22 cellular contexts compared by ENCODE assay signal in genomic region chr3:187430576-187430975, GRCh38.
DNase-seq lines count a peak whose midpoint lies in the region; ATAC-seq, FAIRE-seq and TF ChIP-seq lines count a peak whose summit lies in the region.
"Had no signal": no experiment of that assay in that cellular context is flagged by ENCODE, and none has a peak within 500 bp of the region (broad histone marks: within the 10 kb centered on the region; RNA-seq: fewer than 3 reads in every experiment).

No MANE protein-coding gene starts in this region.

- no peak for FAIRE-seq in HepG2 (lab: Jason Lieb, UNC)

- H3K4me2 ChIP-seq in HepG2 (ENCODE audit: low read depth, low read length) (no peak overlapping the region), OCI-LY1 (ENCODE audit: low read length) (no peak overlapping the region), hepatocyte (no peak overlapping the region), GM23248 (ENCODE audit: unreplicated experiment) (no peak overlapping the region)

- H3K27me3 ChIP-seq in HepG2 (ENCODE audit: control insufficient read depth in 1 of 2, insufficient read depth in 2 of 2, low read length in 2 of 2): no peaks in the 10 kb centered on the region
- H3K27me3 ChIP-seq in right lobe of liver: no peaks in the 10 kb centered on the region
- H3K27me3 ChIP-seq in OCI-LY1 (ENCODE audit: insufficient read depth, low read length): no peaks in the 10 kb centered on the region
- no peaks in the 10 kb centered on the region for H3K27me3 ChIP-seq in hepatocyte
- no peaks in the 10 kb centered on the region; the same call in 1 of the 2 replicates for H3K27me3 ChIP-seq in GM23248 (replicated peaks; ENCODE audit: insufficient read depth)
- H3K27me3 ChIP-seq: ovary, upper lobe of right lung had no signal

- DNase-seq in HepG2 (ENCODE audit: low spot score) (no peak), right lobe of liver (no peak), fibroblast of pulmonary artery (ENCODE audit: low read depth) (no peak), hepatocyte (ENCODE audit: low spot score) (no peak), AML-193 (lab: John Stamatoyannopoulos, UW) (no peak), GM23248 (no peak)
- DNase-seq in stimulated activated CD4-positive, alpha-beta T cell treated with anti-CD3 and anti-CD28 coated beads, Interleukin-12 subunit alpha, Interleukin-12 subunit beta, amount 100 ng/mL, for 4 hours: no peak
- DNase-seq: ACHN; activated CD4-positive, CD25-positive, alpha-beta regulatory T cell; activated naive CD4-positive, alpha-beta T cell; aorta; Caco-2; erythroblast; heart right ventricle; Kasumi-1; NCI-H510A treated with DMSO at 0.1 percent for 48 hours; ovary; stimulated activated naive B cell treated with anti-CD40 and anti-IgM and Interleukin-4, amounts not matched to agents 10 μg/mL and 1 μg/mL and 100 μg/mL, for 72 hours; T-cell; upper lobe of right lung had no signal

- BruUV-seq in HepG2 (replicated peaks; lab: Mats Ljungman, UMichigan): no TSS peak

- ATAC-seq in HepG2 (no peak), right lobe of liver (no peak)
- ATAC-seq: heart right ventricle; stimulated activated naive B cell treated with anti-CD40 and anti-IgM and Interleukin-4, amounts not matched to agents 10 μg/mL and 1 μg/mL and 100 μg/mL, for 72 hours; T-cell; upper lobe of right lung had no signal

- TF ChIP-seq POLR2A in HepG2 (IDR thresholded peaks at IDR 0.05; ENCODE audit: insufficient read depth in 1 of 2, low read depth in 2 of 2, low read length in 2 of 2): no peak
- no peak for TF ChIP-seq POLR2A in right lobe of liver (IDR thresholded peaks at IDR 0.05)

- H4K20me1 ChIP-seq in HepG2 (ENCODE audit: insufficient read depth, low read length) (no peaks in the 10 kb centered on the region), OCI-LY1 (ENCODE audit: insufficient read depth, low read length) (no peaks in the 10 kb centered on the region), hepatocyte (ENCODE audit: insufficient read depth, poor library complexity, severe bottlenecking) (no peaks in the 10 kb centered on the region), GM23248 (ENCODE audit: insufficient read depth) (no peaks in the 10 kb centered on the region)

- H3K4me3 ChIP-seq in HepG2 (replicated peaks in 1 of 3; ENCODE audit: insufficient read depth in 1 of 3, low read depth in 2 of 3, low read length in 3 of 3): no peak overlapping the region
- no peak overlapping the region for H3K4me3 ChIP-seq in right lobe of liver
- no peak overlapping the region for H3K4me3 ChIP-seq in OCI-LY1 (ENCODE audit: low read depth, low read length, poor library complexity, severe bottlenecking)
- H3K4me3 ChIP-seq in fibroblast of pulmonary artery (replicated peaks; ENCODE audit: low read depth, low read length): no peak overlapping the region
- H3K4me3 ChIP-seq in hepatocyte: no peak overlapping the region
- H3K4me3 ChIP-seq in GM23248: no peak overlapping the region
- H3K4me3 ChIP-seq: heart right ventricle, ovary, upper lobe of right lung had no signal

- H3K9me3 ChIP-seq in HepG2 (ENCODE audit: low read length) (no peaks in the 10 kb centered on the region), right lobe of liver (no peaks in the 10 kb centered on the region), OCI-LY1 (ENCODE audit: low read length) (no peaks in the 10 kb centered on the region), hepatocyte (ENCODE audit: low read depth) (no peaks in the 10 kb centered on the region), GM23248 (ENCODE audit: low read depth) (no peaks in the 10 kb centered on the region)
- H3K9me3 ChIP-seq: Caco-2, ovary, upper lobe of right lung had no signal

- H3K9me2 ChIP-seq in OCI-LY1 (ENCODE audit: low read depth, low read length) (no peaks in the 10 kb centered on the region), hepatocyte (replicated peaks; ENCODE audit: insufficient read depth) (no peaks in the 10 kb centered on the region), GM23248 (ENCODE audit: insufficient read depth) (no peaks in the 10 kb centered on the region)

- no peaks in the 10 kb centered on the region for H3K79me2 ChIP-seq in HepG2 (ENCODE audit: insufficient read depth, low read length)
- no peaks in the 10 kb centered on the region for H3K79me2 ChIP-seq in OCI-LY1 (ENCODE audit: insufficient read depth, low read length)
- no peaks in the 10 kb centered on the region for H3K79me2 ChIP-seq in hepatocyte
- no peaks in the 10 kb centered on the region for H3K79me2 ChIP-seq in GM23248 (ENCODE audit: insufficient read depth)

- H3K4me1 ChIP-seq in HepG2 (ENCODE audit: insufficient read depth, low read length): no peaks in the 10 kb centered on the region
- no peaks in the 10 kb centered on the region for H3K4me1 ChIP-seq in right lobe of liver
- H3K4me1 ChIP-seq in OCI-LY1 (ENCODE audit: insufficient read depth, low read length, severe bottlenecking): peaks cover 4% of the 10 kb centered on the region
- no peaks in the 10 kb centered on the region for H3K4me1 ChIP-seq in hepatocyte (ENCODE audit: insufficient read depth)
- H3K4me1 ChIP-seq in GM23248 (ENCODE audit: insufficient read depth): no peaks in the 10 kb centered on the region
- H3K4me1 ChIP-seq: Caco-2, heart right ventricle, upper lobe of right lung had no signal

- no peak overlapping the region for H3K27ac ChIP-seq in HepG2 (ENCODE audit: extremely low read length, insufficient read depth, low read length)
- H3K27ac ChIP-seq in right lobe of liver: no peak overlapping the region
- no peak overlapping the region for H3K27ac ChIP-seq in OCI-LY1 (ENCODE audit: low read depth, low read length, poor library complexity, severe bottlenecking)
- no peak overlapping the region for H3K27ac ChIP-seq in hepatocyte
- no peak overlapping the region for H3K27ac ChIP-seq in GM23248
- H3K27ac ChIP-seq: heart right ventricle, HL-60, ovary, upper lobe of right lung had no signal

- intact Hi-C loops in HepG2 (cut with micrococcal nuclease; ENCODE audit: unreplicated experiment): no loop called here
- intact Hi-C loops in right lobe of liver (cut with DNase I): no loop called here

- TF ChIP-seq EP300 in HepG2 (IDR thresholded peaks at IDR 0.05; ENCODE audit: low read depth in 2 of 2, low read length in 2 of 2) (no peak), HepG2 (CRISPR knock-in tag; IDR thresholded peaks at IDR 0.05; ENCODE audit: borderline replicate concordance) (no peak)

- H3K9ac ChIP-seq in HepG2 (ENCODE audit: insufficient read depth, low read depth, low read length): no peak overlapping the region
- no peak overlapping the region for H3K9ac ChIP-seq in OCI-LY1 (ENCODE audit: low read length)
- no peak overlapping the region for H3K9ac ChIP-seq in GM23248

- TF ChIP-seq CTCF in HepG2 (CRISPR knock-in tag; IDR thresholded peaks at IDR 0.05) (peak; percentile 31), right lobe of liver (IDR thresholded peaks at IDR 0.05) (no peak), OCI-LY1 (IDR thresholded peaks at IDR 0.05; ENCODE audit: low read length) (peak; percentile 98), fibroblast of pulmonary artery (IDR thresholded peaks at IDR 0.05; ENCODE audit: low read length, missing control alignments) (peak; percentile 2), hepatocyte (IDR thresholded peaks at IDR 0.05; ENCODE audit: poor library complexity) (no peak)

- 20% methylated on average over 5 of the region's 5 CpGs for WGBS in HepG2 (ENCODE audit: low lambda C conversion rate)
- WGBS in right lobe of liver (ENCODE audit: insufficient coverage, low coverage, low lambda C conversion rate, missing lambda C conversion rate): 36% methylated on average over 2 of the region's 5 CpGs
- 70% methylated on average over 5 of the region's 5 CpGs for WGBS in hepatocyte (ENCODE audit: low lambda C conversion rate, missing lambda C conversion rate)
- WGBS in GM23248 (ENCODE audit: low coverage in 1 of 2, low lambda C conversion rate in 2 of 2, missing lambda C conversion rate in 2 of 2), 2 experiments: 33 to 36% methylated on average over 5 of the region's 5 CpGs

- in situ Hi-C loops in HepG2 (cut with HindIII; ENCODE audit: extremely low pct_ligation_motif_present, low pct_unique_long_range_greater_than_20kb): no loop called here
- in situ Hi-C loops in GM23248 (cut with MboI): no loop called here

- H3K36me3 ChIP-seq in HepG2 (replicated peaks in 1 of 2; ENCODE audit: control insufficient read depth in 1 of 2, insufficient read depth in 2 of 2, low read length in 2 of 2): no peaks in the 10 kb centered on the region
- H3K36me3 ChIP-seq in right lobe of liver: no peaks in the 10 kb centered on the region
- no peaks in the 10 kb centered on the region for H3K36me3 ChIP-seq in OCI-LY1 (ENCODE audit: insufficient read depth, low read length)
- H3K36me3 ChIP-seq in hepatocyte (replicated peaks; ENCODE audit: insufficient read depth, low read depth): no peaks in the 10 kb centered on the region
- H3K36me3 ChIP-seq in GM23248 (ENCODE audit: low read depth): no peaks in the 10 kb centered on the region
- H3K36me3 ChIP-seq: heart right ventricle, ovary, upper lobe of right lung had no signal

- POLR2A ChIA-PET in HepG2 (lab: Yijun Ruan, JAX): no interaction called here

- CTCF ChIA-PET in HepG2 (lab: Yijun Ruan, JAX; ENCODE audit: low intra/inter-chr PET ratio, low total read pairs): no interaction called here

- H2AFZ ChIP-seq in HepG2 (ENCODE audit: low read length): no peak overlapping the region
- no peak overlapping the region for H2AFZ ChIP-seq in OCI-LY1 (ENCODE audit: low read length)
- H2AFZ ChIP-seq in hepatocyte: no peak overlapping the region
- no peak overlapping the region for H2AFZ ChIP-seq in GM23248

- no peak for TF ChIP-seq RAD21 in HepG2 (CRISPR knock-in tag; IDR thresholded peaks at IDR 0.05)

- H3F3A ChIP-seq in OCI-LY1 (ENCODE audit: insufficient read depth, low read length): no peaks in the 10 kb centered on the region
- no peaks in the 10 kb centered on the region for H3F3A ChIP-seq in GM23248 (ENCODE audit: insufficient read depth)

TF ChIP-seq in HepG2, 621 proteins besides CTCF, POLR2A, EP300 and RAD21 (continues in another document):
- TF ChIP-seq DDIT3 (CRISPR knock-in tag; IDR thresholded peaks at IDR 0.05) (no peak), ZNF18 (CRISPR knock-in tag; IDR thresholded peaks at IDR 0.05; ENCODE audit: insufficient replicate concordance) (no peak)

Comparison
In these comparisons a context has a peak if more than half of its experiments do, and no peak if none do; other contexts are left out.
1. CTCF ChIP-seq: peak in HepG2 (single experiment), OCI-LY1 (single experiment) and fibroblast of pulmonary artery (single experiment); none in right lobe of liver (0 of 4) and hepatocyte (single experiment).